In genomic region chr20:13865825-13866351, GRCh38 we compare ENCODE assay signal across 10 cellular contexts.
DNase-seq lines count a peak whose midpoint lies in the region; FAIRE-seq and TF ChIP-seq lines count a peak whose summit lies in the region.
"Had no signal": no experiment of that assay in that cellular context is flagged by ENCODE, and none has a peak within 500 bp of the region (broad histone marks: within the 10 kb centered on the region; RNA-seq: fewer than 3 reads in every experiment).

No MANE protein-coding gene starts in this region.

- WGBS in esophagus squamous epithelium, 2 donors = 12 to 21% methylated on average over 4 of the region's 4 CpGs
- WGBS in small intestine, 3 donors = 49 to 58% (median 54%) methylated on average over 4 of the region's 4 CpGs

- FAIRE-seq in kidney (lab: Jason Lieb, UNC) (no peak), small intestine (lab: Jason Lieb, UNC) (no peak), RCC 7860 (lab: Jason Lieb, UNC) (no peak)

- H3K27ac ChIP-seq in esophagus squamous epithelium = peak overlapping the region in 3 of 4 donors; percentile 16 to 86 (median 71)
- H3K27ac ChIP-seq in rectal smooth muscle tissue (ENCODE audit: low read depth, low read length) = peak overlapping the region; percentile 71
- no peak overlapping the region for H3K27ac ChIP-seq in kidney (ENCODE audit: low read depth in 2 of 2, low read length in 2 of 2)
- H3K27ac ChIP-seq in small intestine (ENCODE audit: low read depth in 1 of 2, low read length in 1 of 2) = peak overlapping the region in 1 of 2 donors; percentile 45

- TF ChIP-seq POLR2A in esophagus squamous epithelium (IDR thresholded peaks at IDR 0.05) = no peak

- DNase-seq in GM03348 (ENCODE audit: low spot score) = peak; percentile 71
- DNase-seq in NCI-H446 treated with DMSO at 0.1 percent for 48 hours (lab: John Stamatoyannopoulos, UW) = peak; percentile 41
- no peak for DNase-seq in esophagus squamous epithelium (lab: John Stamatoyannopoulos, UW)
- DNase-seq in kidney = no peak
- DNase-seq in small intestine = no peak
- DNase-seq in RCC 7860 (ENCODE audit: low spot score) = no peak
- DNase-seq in nucleus accumbens (lab: John Stamatoyannopoulos, UW) = no peak
- DNase-seq: activated CD4-positive, alpha-beta T cell treated with anti-CD3 and anti-CD28 coated beads for 36 hours; DND-41 had no signal

- H3K4me3 ChIP-seq in esophagus squamous epithelium = no peak overlapping the region
- no peak overlapping the region for H3K4me3 ChIP-seq in rectal smooth muscle tissue (ENCODE audit: low read length)
- no peak overlapping the region for H3K4me3 ChIP-seq in kidney (ENCODE audit: low read length in 2 of 2)
- H3K4me3 ChIP-seq in small intestine (ENCODE audit: low read depth in 1 of 2, low read length in 2 of 2) = no peak overlapping the region

- H3K9ac ChIP-seq in rectal smooth muscle tissue (ENCODE audit: low read length) = no peak overlapping the region
- no peak overlapping the region for H3K9ac ChIP-seq in kidney (ENCODE audit: low read length in 2 of 2)

- intact Hi-C loops in esophagus squamous epithelium (cut with DNase I) = no loop called here
- intact Hi-C loops in kidney (cut with DNase I) = no loop called here

- H3K9me3 ChIP-seq in esophagus squamous epithelium = no peaks in the 10 kb centered on the region
- H3K9me3 ChIP-seq in kidney (ENCODE audit: control insufficient read depth in 1 of 2, low read length in 2 of 2) = no peaks in the 10 kb centered on the region
- H3K9me3 ChIP-seq in small intestine (ENCODE audit: control insufficient read depth, low read depth) = no peaks in the 10 kb centered on the region

- H3K36me3 ChIP-seq in esophagus squamous epithelium (no peaks in the 10 kb centered on the region), rectal smooth muscle tissue (ENCODE audit: control insufficient read depth, insufficient read depth, low read length) (no peaks in the 10 kb centered on the region), kidney (ENCODE audit: control insufficient read depth in 1 of 2, insufficient read depth in 2 of 2, low read length in 2 of 2) (no peaks in the 10 kb centered on the region), small intestine (ENCODE audit: control insufficient read depth in 2 of 2, insufficient read depth in 2 of 2, low read length in 2 of 2) (no peaks in the 10 kb centered on the region)

- peaks cover 0 to 17% (median 0%) of the 10 kb centered on the region in 3 donors for H3K4me1 ChIP-seq in esophagus squamous epithelium
- H3K4me1 ChIP-seq in rectal smooth muscle tissue (ENCODE audit: control insufficient read depth, insufficient read depth, low read length) = peaks cover 20% of the 10 kb centered on the region
- peaks cover 0 to 4% of the 10 kb centered on the region in 2 donors for H3K4me1 ChIP-seq in kidney (ENCODE audit: control insufficient read depth in 1 of 2, insufficient read depth in 1 of 2, low read depth in 1 of 2, low read length in 2 of 2)
- H3K4me1 ChIP-seq in small intestine (ENCODE audit: control insufficient read depth in 2 of 2, insufficient read depth in 1 of 2, low read depth in 1 of 2, low read length in 1 of 2) = no peaks in the 10 kb centered on the region

- TF ChIP-seq CTCF in esophagus squamous epithelium (IDR thresholded peaks at IDR 0.05) (no peak), kidney (IDR thresholded peaks at IDR 0.05; ENCODE audit: borderline replicate concordance, extremely low read depth, insufficient read depth) (no peak)

- H3K27me3 ChIP-seq in esophagus squamous epithelium = no peaks in the 10 kb centered on the region
- no peaks in the 10 kb centered on the region for H3K27me3 ChIP-seq in rectal smooth muscle tissue (ENCODE audit: control insufficient read depth, insufficient read depth, low read length)
- H3K27me3 ChIP-seq in small intestine (ENCODE audit: control insufficient read depth in 2 of 2, insufficient read depth in 2 of 2, low read length in 2 of 2) = peaks cover 0 to 2% of the 10 kb centered on the region in 2 donors

Comparison
In these comparisons a context has a peak if more than half of its experiments do, and no peak if none do; other contexts are left out.
1. DNase-seq: peak in GM03348 (single experiment) and NCI-H446 treated with DMSO at 0.1 percent for 48 hours (single experiment); none in esophagus squamous epithelium (single experiment), kidney (single experiment), small intestine (single experiment), RCC 7860 (single experiment) and nucleus accumbens (0 of 56).
2. H3K27ac ChIP-seq: peak in esophagus squamous epithelium (3 of 4) and rectal smooth muscle tissue (single experiment); none in kidney (0 of 2).